ENCODE assay signal across 1 cellular context in genomic region chr3:14957933-14958332, GRCh38.
TF ChIP-seq lines count a peak whose summit lies in the region.

No MANE protein-coding gene starts in this region.

TF ChIP-seq in K562, 482 proteins besides CTCF, POLR2A, EP300 and RAD21 (continued from another document):
- TF ChIP-seq KLF10 (CRISPR knock-in tag; IDR thresholded peaks at IDR 0.05) (no peak), ZNF3 (CRISPR knock-in tag; IDR thresholded peaks at IDR 0.05) (no peak), DNMT1 (IDR thresholded peaks at IDR 0.05) (no peak), HMG20B (CRISPR knock-in tag; IDR thresholded peaks at IDR 0.05) (no peak), PHTF2 (CRISPR knock-in tag; IDR thresholded peaks at IDR 0.05) (no peak), STAT6 (CRISPR knock-in tag; IDR thresholded peaks at IDR 0.05) (no peak), NR3C1 (CRISPR knock-in tag; IDR thresholded peaks at IDR 0.05) (no peak), ID3 (CRISPR knock-in tag; IDR thresholded peaks at IDR 0.05) (no peak), ID3 (tag; IDR thresholded peaks at IDR 0.05) (no peak), ZNF232 (CRISPR knock-in tag; IDR thresholded peaks at IDR 0.05) (no peak)
- TF ChIP-seq, protein P1, sequence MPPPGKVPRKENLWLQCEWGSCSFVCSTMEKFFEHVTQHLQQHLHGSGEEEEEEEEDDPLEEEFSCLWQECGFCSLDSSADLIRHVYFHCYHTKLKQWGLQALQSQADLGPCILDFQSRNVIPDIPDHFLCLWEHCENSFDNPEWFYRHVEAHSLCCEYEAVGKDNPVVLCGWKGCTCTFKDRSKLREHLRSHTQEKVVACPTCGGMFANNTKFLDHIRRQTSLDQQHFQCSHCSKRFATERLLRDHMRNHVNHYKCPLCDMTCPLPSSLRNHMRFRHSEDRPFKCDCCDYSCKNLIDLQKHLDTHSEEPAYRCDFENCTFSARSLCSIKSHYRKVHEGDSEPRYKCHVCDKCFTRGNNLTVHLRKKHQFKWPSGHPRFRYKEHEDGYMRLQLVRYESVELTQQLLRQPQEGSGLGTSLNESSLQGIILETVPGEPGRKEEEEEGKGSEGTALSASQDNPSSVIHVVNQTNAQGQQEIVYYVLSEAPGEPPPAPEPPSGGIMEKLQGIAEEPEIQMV (tag; conservative IDR thresholded peaks at IDR 0.05; ENCODE audit: low read depth): no peak
